8 cellular contexts compared by ENCODE assay signal in genomic region chr16:67528222-67528869, GRCh38. TPM values are rescaled to one million over a fixed set of nuclear protein-coding genes. Genes with fewer than 3 reads are reported as not detected.
DNase-seq lines count a peak whose midpoint lies in the region; ATAC-seq and TF ChIP-seq lines count a peak whose summit lies in the region.

RIPOR1 (plus strand) TSS chr16:67528829; CDS start chr16:67538447, 9,618 bp downstream.

- ATAC-seq in activated CD4-positive, CD25-positive, alpha-beta regulatory T cell treated with anti-CD3 and anti-CD28 coated beads, Interleukin-2, amount 50 U/mL, for 24 hours = peak; percentile 60 to 68
- no peak for ATAC-seq in GM19035 (IDR thresholded peaks at IDR 0.05; ENCODE audit: unreplicated experiment)

- H3K27ac Mint-ChIP-seq in activated naive CD8-positive, alpha-beta T cell treated with anti-CD3 and anti-CD28 coated beads for 36 hours = peak within 1 kb of the TSS; percentile 18

- no peaks in the 10 kb centered on the region for H3K9me3 Mint-ChIP-seq in activated naive CD8-positive, alpha-beta T cell treated with anti-CD3 and anti-CD28 coated beads for 36 hours

- H3K4me1 ChIP-seq in OCI-LY7 (ENCODE audit: insufficient read depth, low read length, poor library complexity, severe bottlenecking) (peaks cover 43% of the 10 kb centered on the region), neutrophil (ENCODE audit: control insufficient read depth in 1 of 2, insufficient read depth in 1 of 2, low read depth in 1 of 2, low read length in 1 of 2) (peaks cover 43 to 47% of the 10 kb centered on the region in 2 experiments)

- TF ChIP-seq CTCF in OCI-LY7 (conservative IDR thresholded peaks at IDR 0.05; ENCODE audit: low read length) (no peak), neutrophil (IDR thresholded peaks at IDR 0.05) (no peak)

- no peaks in the 10 kb centered on the region for H3K36me3 Mint-ChIP-seq in activated naive CD8-positive, alpha-beta T cell treated with anti-CD3 and anti-CD28 coated beads for 36 hours

- H3K79me2 ChIP-seq in OCI-LY7 (ENCODE audit: insufficient read depth, low read depth, low read length) = no peaks in the 10 kb centered on the region

- H3K36me3 ChIP-seq in OCI-LY7 (ENCODE audit: insufficient read depth, low read length) = no peaks in the 10 kb centered on the region
- H3K36me3 ChIP-seq in neutrophil = no peaks in the 10 kb centered on the region

- no peak within 1 kb of the TSS for H3K27ac ChIP-seq in OCI-LY7 (ENCODE audit: low read depth, low read length, poor library complexity, severe bottlenecking)
- peak within 1 kb of the TSS; percentile 94 for H3K27ac ChIP-seq in neutrophil

- H3K4me2 ChIP-seq in OCI-LY7 (ENCODE audit: low read length) = peak within 1 kb of the TSS; percentile 61; the same call in 1 of the 2 replicates

- H3K9me2 ChIP-seq in OCI-LY7 (ENCODE audit: insufficient read depth, low read length) = no peaks in the 10 kb centered on the region

- POLR2A ChIA-PET in OCI-LY7 (lab: Charles Lee) = interaction anchor here (0.7 kb wide), 1 partner anchor 117 kb away, joined by 3 read pairs; the partner anchor contains the start of gene CARMIL2

- no peaks in the 10 kb centered on the region for H3K27me3 ChIP-seq in neutrophil

- H3K4me3 ChIP-seq in OCI-LY7 (ENCODE audit: low read depth, low read length, poor library complexity, severe bottlenecking) (no peak within 1 kb of the TSS), neutrophil (ENCODE audit: low read depth in 1 of 2, low read length in 1 of 2) (peak within 1 kb of the TSS; percentile 87 to 96)

- H3K4me3 Mint-ChIP-seq in activated naive CD8-positive, alpha-beta T cell treated with anti-CD3 and anti-CD28 coated beads for 36 hours = peak within 1 kb of the TSS; percentile 75

- H3K27me3 Mint-ChIP-seq in activated naive CD8-positive, alpha-beta T cell treated with anti-CD3 and anti-CD28 coated beads for 36 hours = peaks cover 23% of the 10 kb centered on the region

- no peak for DNase-seq in activated CD4-positive, CD25-positive, alpha-beta regulatory T cell treated with anti-CD3 and anti-CD28 coated beads, Interleukin-2, amount 50 U/mL, for 72 hours
- DNase-seq in OCI-LY7 (ENCODE audit: low spot score) (peak; percentile 1), glomerular visceral epithelial cell (ENCODE audit: extremely low spot score) (peak; percentile 52), NCI-H2107 treated with DMSO at 0.1 percent for 48 hours (lab: John Stamatoyannopoulos, UW; ENCODE audit: unreplicated experiment) (no peak)
- DNase-seq in activated naive CD8-positive, alpha-beta T cell treated with anti-CD3 and anti-CD28 coated beads for 36 hours = peak; percentile 49

- intact Hi-C loops in OCI-LY7 (cut with micrococcal nuclease; ENCODE audit: unreplicated experiment) = no loop called here

- BruUV-seq in OCI-LY7 (replicated peaks; lab: Mats Ljungman, UMichigan) = no TSS peak

- CTCF ChIA-PET in OCI-LY7 (lab: Charles Lee; ENCODE audit: unreplicated experiment) = no interaction called here

- no peak within 1 kb of the TSS for H2AFZ ChIP-seq in OCI-LY7 (ENCODE audit: low read length)

- no peaks in the 10 kb centered on the region for H4K20me1 ChIP-seq in OCI-LY7 (ENCODE audit: insufficient read depth, low read length)

- H3K9me3 ChIP-seq in OCI-LY7 (ENCODE audit: low read length) = no peaks in the 10 kb centered on the region
- no peaks in the 10 kb centered on the region for H3K9me3 ChIP-seq in neutrophil

- H3K4me1 Mint-ChIP-seq in activated naive CD8-positive, alpha-beta T cell treated with anti-CD3 and anti-CD28 coated beads for 36 hours = peaks cover 14% of the 10 kb centered on the region

RNA-seq across cellular contexts. Expression of gene RIPOR1, which starts in this region (rescaled TPM):
- total RNA-seq in OCI-LY7 (2014; rRNA removed; shearing (Covaris generic)) = 8.9 and 9.7 TPM in 2 replicates
- total RNA-seq in OCI-LY7 (2022) = 26.4 and 40.2 TPM in 2 replicates
- total RNA-seq in activated naive CD8-positive, alpha-beta T cell treated with anti-CD3 and anti-CD28 coated beads for 36 hours = 10 to 100 TPM; 13.9 to 14.0 TPM

Comparison
In these comparisons a context has a peak if more than half of its experiments do, and no peak if none do; other contexts are left out.
1. DNase-seq: peak in OCI-LY7 (single experiment), activated naive CD8-positive, alpha-beta T cell treated with anti-CD3 and anti-CD28 coated beads for 36 hours (single experiment) and glomerular visceral epithelial cell (single experiment); none in activated CD4-positive, CD25-positive, alpha-beta regulatory T cell treated with anti-CD3 and anti-CD28 coated beads, Interleukin-2, amount 50 U/mL, for 72 hours (single experiment) and NCI-H2107 treated with DMSO at 0.1 percent for 48 hours (single experiment).